Comparison of ENCODE assay signal across 32 cellular contexts in genomic region chr4:14301993-14302392, GRCh38.
"Had no signal": no experiment of that assay in that cellular context is flagged by ENCODE, and none has a peak within 500 bp of the region (broad histone marks: within the 10 kb centered on the region; RNA-seq: fewer than 3 reads in every experiment).

No MANE protein-coding gene starts in this region.

- H2AFZ ChIP-seq: parathyroid adenoma had no signal

- H3K4me1 ChIP-seq: left lung, lower lobe of right lung, parathyroid adenoma, psoas muscle, right atrium auricular region, right lobe of liver, stomach, testis, thyroid gland, transverse colon, upper lobe of left lung, vagina had no signal

- FAIRE-seq: islet of Langerhans, kidney had no signal

- H3K27ac Mint-ChIP-seq: immature natural killer cell; naive thymus-derived CD8-positive, alpha-beta T cell; nephron; stimulated activated naive B cell treated with anti-CD40 and anti-IgM and Interleukin-4, amounts not matched to agents 10 μg/mL and 1 μg/mL and 100 μg/mL, for 72 hours had no signal

- H3K9ac ChIP-seq: parathyroid adenoma had no signal

- ATAC-seq: left colon; left lung; lower lobe of right lung; mucosa of descending colon; naive thymus-derived CD8-positive, alpha-beta T cell; psoas muscle; right lobe of liver; stimulated activated naive B cell treated with anti-CD40 and anti-IgM and Interleukin-4, amounts not matched to agents 10 μg/mL and 1 μg/mL and 100 μg/mL, for 72 hours; stimulated activated naive CD8-positive, alpha-beta T cell treated with anti-CD3 and anti-CD28 coated beads, Interleukin-15, Interleukin-2, amounts not matched to agents 100 U/mL and 50 U/mL, for 24 hours had no signal

- H3K27ac ChIP-seq: left lung, lower lobe of right lung, parathyroid adenoma, psoas muscle, right atrium auricular region, right lobe of liver, skin epidermis, stomach, testis, thyroid gland, transverse colon, upper lobe of left lung, vagina had no signal

- H3K9me3 Mint-ChIP-seq: nephron, neural crest cell had no signal

- H3K36me3 ChIP-seq: left lung, lower lobe of right lung, right atrium auricular region, right lobe of liver, stomach, thyroid gland, transverse colon, upper lobe of left lung, vagina had no signal

- H3K79me2 ChIP-seq: parathyroid adenoma had no signal

- H3K36me3 Mint-ChIP-seq: naive thymus-derived CD8-positive, alpha-beta T cell had no signal

- H3K27me3 ChIP-seq: left lung, right atrium auricular region, right lobe of liver, stomach, testis, thyroid gland, transverse colon, upper lobe of left lung, vagina had no signal

- H3K27me3 Mint-ChIP-seq: stimulated activated naive B cell treated with anti-CD40 and anti-IgM and Interleukin-4, amounts not matched to agents 10 μg/mL and 1 μg/mL and 100 μg/mL, for 72 hours had no signal

- H3K4me3 Mint-ChIP-seq: immature natural killer cell; naive thymus-derived CD8-positive, alpha-beta T cell; nephron; neural crest cell; stimulated activated naive B cell treated with anti-CD40 and anti-IgM and Interleukin-4, amounts not matched to agents 10 μg/mL and 1 μg/mL and 100 μg/mL, for 72 hours had no signal

- H3K9me3 ChIP-seq: left lung, lower lobe of right lung, mucosa of descending colon, psoas muscle, right atrium auricular region, right lobe of liver, stomach, testis, thyroid gland, transverse colon, upper lobe of left lung, vagina had no signal

- DNase-seq: hypothalamus; immature natural killer cell; kidney; left colon; left lung; lower lobe of right lung; mammary epithelial cell; mesenchymal stem cell; midbrain; mucosa of descending colon; naive thymus-derived CD8-positive, alpha-beta T cell; nucleus accumbens; psoas muscle; right lobe of liver; stimulated activated CD4-positive, alpha-beta T cell treated with anti-CD3 and anti-CD28 coated beads, Interleukin-12 subunit alpha, Interleukin-12 subunit beta, amount 100 ng/mL, for 4 hours; stimulated activated CD4-positive, alpha-beta T cell treated with anti-CD3 and anti-CD28 coated beads, Interleukin-15, amount 100 ng/mL, for 24 hours; stimulated activated CD4-positive, alpha-beta T cell treated with anti-CD3 and anti-CD28 coated beads, Interleukin-2, amount 100 ng/mL, for 24 hours; stimulated activated CD4-positive, alpha-beta T cell treated with anti-CD3 and anti-CD28 coated beads, Interleukin-4, amount 100 ng/mL, for 1 hour; stimulated activated naive B cell treated with anti-CD40 and anti-IgM and Interleukin-4, amounts not matched to agents 10 μg/mL and 1 μg/mL and 100 μg/mL, for 72 hours; stimulated activated naive CD8-positive, alpha-beta T cell treated with anti-CD3 and anti-CD28 coated beads, Interleukin-15, Interleukin-2, amounts not matched to agents 100 U/mL and 50 U/mL, for 24 hours; stomach; testis; thyroid gland; transverse colon; upper lobe of left lung had no signal

- H3K4me1 Mint-ChIP-seq: nephron, neural crest cell had no signal

- H3K4me3 ChIP-seq: left lung, lower lobe of right lung, mucosa of descending colon, psoas muscle, right atrium auricular region, right lobe of liver, skin epidermis, stomach, testis, thyroid gland, transverse colon, upper lobe of left lung, vagina had no signal
